Comparison of ENCODE assay signal across 20 cellular contexts in the genomic region with DNA sequence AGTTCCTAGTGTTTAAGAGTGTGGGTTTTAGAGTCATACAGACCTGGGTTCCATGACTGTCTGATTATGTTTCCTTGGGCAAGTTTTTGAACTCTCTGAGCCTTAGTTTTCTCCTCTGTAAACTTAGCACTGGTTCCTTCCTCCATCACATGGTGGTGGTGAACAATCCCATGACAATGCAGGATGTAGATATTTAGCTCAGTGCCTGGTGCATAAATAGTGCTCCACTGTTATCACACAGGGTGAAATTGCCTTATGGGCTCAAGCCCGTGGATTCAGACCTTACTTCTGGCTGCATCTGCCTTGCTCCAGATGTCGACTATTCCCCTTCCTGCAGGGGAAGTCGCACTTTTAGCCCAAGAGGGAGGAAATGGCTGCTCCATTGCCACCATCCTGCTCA.
"Had no signal": no experiment of that assay in that cellular context is flagged by ENCODE, and none has a peak within 500 bp of the region (broad histone marks: within the 10 kb centered on the region; RNA-seq: fewer than 3 reads in every experiment).

No MANE protein-coding gene starts in this region.

- H3K27me3 ChIP-seq: breast epithelium, SJCRH30 had no signal

- H3K9me3 ChIP-seq: SJCRH30 had no signal

- H3K9ac ChIP-seq: KMS-11 had no signal

- H3K4me3 ChIP-seq: breast epithelium, SJCRH30 had no signal

- H3K4me2 ChIP-seq: KMS-11 had no signal

- DNase-seq: activated CD4-positive, alpha-beta T cell treated with anti-CD3 and anti-CD28 coated beads for 48 hours; activated CD4-positive, alpha-beta T cell treated with anti-CD3 and anti-CD28 coated beads, Interleukin-2, amount 50 U/mL, for 4 hours; activated CD4-positive, CD25-positive, alpha-beta regulatory T cell treated with anti-CD3 and anti-CD28 coated beads, Interleukin-2, amount 50 U/mL, for 72 hours; activated CD8-positive, alpha-beta memory T cell treated with anti-CD3 and anti-CD28 coated beads, Interleukin-2, amount 50 U/mL, for 48 hours; activated CD8-positive, alpha-beta T cell treated with anti-CD3 and anti-CD28 coated beads, Interleukin-2, amount 10 ng/mL, durations not matched to agents 7 days and 5 days; activated naive CD4-positive, alpha-beta T cell treated with anti-CD3 and anti-CD28 coated beads, Interleukin-2, amount 50 U/mL, for 16 hours; activated naive CD8-positive, alpha-beta T cell treated with anti-CD3 and anti-CD28 coated beads, Interleukin-2, amount 10 ng/mL, durations not matched to agents 7 days and 5 days; activated T-cell treated with anti-CD3 and anti-CD28 coated beads, Interleukin-2, amount 50 U/mL, for 1 hour; aorta; caudate nucleus; NCI-H1092; NCI-H1930; NCI-H2171 treated with DMSO at 0.1 percent for 48 hours; Right ventricle myocardium superior; SJCRH30; SW 1271 had no signal

- ATAC-seq: activated CD8-positive, alpha-beta T cell treated with anti-CD3 and anti-CD28 coated beads, Interleukin-2, amount 10 ng/mL, durations not matched to agents 7 days and 5 days; SK-N-SH treated with all-trans-retinoic acid at 6 μM for 48 hours; WTC11 had no signal

- H3K27ac ChIP-seq: KMS-11, SJCRH30 had no signal

- H3K36me3 ChIP-seq: breast epithelium had no signal
